In the genomic region with DNA sequence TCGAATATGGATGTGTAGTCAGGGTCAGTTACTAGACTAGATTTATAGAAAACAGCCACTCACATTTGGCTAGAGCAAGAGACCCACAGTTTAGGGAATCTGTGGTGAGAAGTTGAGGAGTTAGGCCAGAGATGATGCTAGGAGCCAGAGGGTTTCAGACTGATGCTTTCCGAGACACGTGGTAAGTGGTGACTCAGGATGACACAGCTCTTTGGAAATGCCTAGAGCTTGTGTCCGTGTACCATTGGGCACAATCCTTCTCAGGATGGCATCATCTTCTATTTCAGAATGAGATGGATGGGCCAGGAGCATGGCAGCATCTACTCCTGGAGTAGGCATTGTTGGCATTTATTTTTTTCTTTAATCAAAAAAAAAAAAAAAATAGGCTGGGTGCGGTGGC, we compare ENCODE assay signal across 15 cellular contexts. TPM values are rescaled to one million over a fixed set of nuclear protein-coding genes. Genes with fewer than 3 reads are reported as not detected.
A peak's percentile ranks its signal among the peaks of the same experiment; 100 is the strongest.
DNase-seq lines count a peak whose midpoint lies in the region; ATAC-seq and TF ChIP-seq lines count a peak whose summit lies in the region.
"Had no signal": no experiment of that assay in that cellular context is flagged by ENCODE, and none has a peak within 500 bp of the region (broad histone marks: within the 10 kb centered on the region; RNA-seq: fewer than 3 reads in every experiment).

No MANE protein-coding gene starts in this region.

- no peaks in the 10 kb centered on the region for H3K9me3 ChIP-seq in IMR-90 (ENCODE audit: control insufficient read depth, insufficient read depth, low read length)
- H3K9me3 ChIP-seq: BLaER1 had no signal

- H3K27ac ChIP-seq in IMR-90 (ENCODE audit: insufficient read depth, low read length) (no peak overlapping the region), foreskin keratinocyte (no peak overlapping the region)
- H3K27ac ChIP-seq: BLaER1 had no signal

- peak overlapping the region; percentile 75 for H2BK20ac ChIP-seq in IMR-90 (ENCODE audit: low read depth, low read length)

- no peak overlapping the region for H4K5ac ChIP-seq in IMR-90 (ENCODE audit: low read depth, low read length)

- peak overlapping the region; percentile 75; the same call in 1 of the 2 replicates for H3K18ac ChIP-seq in IMR-90 (ENCODE audit: low read depth, low read length)

- DNase-seq in AG08396 (ENCODE audit: low spot score) (peak; percentile 43), IMR-90 (peak; percentile 82), astrocyte of the spinal cord (ENCODE audit: low read depth, low spot score) (peak; percentile 55), foreskin keratinocyte (peak; percentile 59 to 80), COLO829 (ENCODE audit: low spot score) (no peak)
- no peak for DNase-seq in activated CD4-positive, alpha-beta T cell treated with anti-CD3 and anti-CD28 coated beads, Interleukin-2, amount 10 ng/mL, durations not matched to agents 7 days and 5 days
- DNase-seq: activated CD8-positive, alpha-beta memory T cell treated with anti-CD3 and anti-CD28 coated beads, Interleukin-2, amount 50 U/mL, for 4 hours; foreskin melanocyte; posterior cingulate gyrus; SW 1271; trophoblast cell had no signal

- H4K8ac ChIP-seq in IMR-90 (ENCODE audit: low read depth in 2 of 2, low read length in 2 of 2) = peak overlapping the region; percentile 1 to 43; a peak in 1 of 4 replicates

- CTCF ChIA-PET in IMR-90 (lab: Yijun Ruan, JAX) = interaction anchor here (0.9 kb wide), 1 partner anchor 598 kb away, joined by 5 read pairs; no protein-coding TSS in a partner anchor
- CTCF ChIA-PET in activated CD4-positive, alpha-beta T cell treated with anti-CD3 and anti-CD28 coated beads, Interleukin-2, amount 10 ng/mL, durations not matched to agents 7 days and 5 days (lab: Charles Lee) = no interaction called here

- peaks cover 17% of the 10 kb centered on the region for H3K9me1 ChIP-seq in IMR-90 (ENCODE audit: insufficient read depth, low read length)

- no peak overlapping the region for H3K4me2 ChIP-seq in IMR-90 (ENCODE audit: low read depth, low read length)
- H3K4me2 ChIP-seq: BLaER1 had no signal

- H3K4me3 ChIP-seq in IMR-90 (ENCODE audit: insufficient read depth, low read depth, low read length) (no peak overlapping the region), astrocyte of the spinal cord (ENCODE audit: low read depth, low read length) (no peak overlapping the region)
- H3K4me3 ChIP-seq: BLaER1 had no signal

- no peak for TF ChIP-seq RAD21 in IMR-90 (IDR thresholded peaks at IDR 0.05; ENCODE audit: low read length)

- intact Hi-C loops in IMR-90 (cut with micrococcal nuclease) = no loop called here

- no peak overlapping the region for H2AK9ac ChIP-seq in IMR-90 (replicated peaks; ENCODE audit: low read depth, low read length, poor library complexity)

- H2AK5ac ChIP-seq in IMR-90 (ENCODE audit: low read depth, low read length) = peak overlapping the region; percentile 91; the same call in 1 of the 2 replicates

- H2BK15ac ChIP-seq in IMR-90 (ENCODE audit: low read depth, low read length) = peak overlapping the region; percentile 85; the same call in 1 of the 3 replicates

- H3K36me3 ChIP-seq in IMR-90 (ENCODE audit: control insufficient read depth, insufficient read depth, low read length) = no peaks in the 10 kb centered on the region

- no peak overlapping the region for H3K27ac Mint-ChIP-seq in activated CD4-positive, alpha-beta T cell treated with anti-CD3 and anti-CD28 coated beads, Interleukin-2, amount 10 ng/mL, durations not matched to agents 7 days and 5 days
- H3K27ac Mint-ChIP-seq: activated naive CD8-positive, alpha-beta T cell had no signal

- no peak overlapping the region for H3K56ac ChIP-seq in IMR-90 (ENCODE audit: extremely low read depth, insufficient read depth, low read length)

- peaks cover 2% of the 10 kb centered on the region for H3K27me3 Mint-ChIP-seq in activated CD4-positive, alpha-beta T cell treated with anti-CD3 and anti-CD28 coated beads, Interleukin-2, amount 10 ng/mL, durations not matched to agents 7 days and 5 days
- H3K27me3 Mint-ChIP-seq: activated naive CD8-positive, alpha-beta T cell had no signal

- H2BK5ac ChIP-seq in IMR-90 (ENCODE audit: low read depth, low read length, poor library complexity, severe bottlenecking) = peak overlapping the region; percentile 88

- H3K4me1 Mint-ChIP-seq in activated CD4-positive, alpha-beta T cell treated with anti-CD3 and anti-CD28 coated beads, Interleukin-2, amount 10 ng/mL, durations not matched to agents 7 days and 5 days = no peaks in the 10 kb centered on the region

- peaks cover 13% of the 10 kb centered on the region for H3K4me1 ChIP-seq in IMR-90 (ENCODE audit: control insufficient read depth, insufficient read depth, low read length)
- peaks cover 2% of the 10 kb centered on the region for H3K4me1 ChIP-seq in foreskin keratinocyte
- H3K4me1 ChIP-seq: BLaER1 had no signal

- peak overlapping the region; percentile 54; the same call in 1 of the 2 replicates for H3K23ac ChIP-seq in IMR-90 (ENCODE audit: low read depth, low read length)

- H2AFZ ChIP-seq in IMR-90 (replicated peaks; ENCODE audit: low read length, poor library complexity) = peak overlapping the region; percentile 46

- no peak overlapping the region for H3K4me3 Mint-ChIP-seq in activated CD4-positive, alpha-beta T cell treated with anti-CD3 and anti-CD28 coated beads, Interleukin-2, amount 10 ng/mL, durations not matched to agents 7 days and 5 days
- H3K4me3 Mint-ChIP-seq: activated naive CD8-positive, alpha-beta T cell had no signal

- H4K91ac ChIP-seq in IMR-90 (ENCODE audit: insufficient read depth, low read depth, low read length) = peak overlapping the region; percentile 73; the same call in 1 of the 2 replicates

- H3K36me3 Mint-ChIP-seq in activated CD4-positive, alpha-beta T cell treated with anti-CD3 and anti-CD28 coated beads, Interleukin-2, amount 10 ng/mL, durations not matched to agents 7 days and 5 days (ENCODE audit: low read depth) = no peaks in the 10 kb centered on the region
- H3K36me3 Mint-ChIP-seq: activated naive CD8-positive, alpha-beta T cell had no signal

- POLR2A ChIA-PET in IMR-90 (lab: Charles Lee; ENCODE audit: unreplicated experiment) = interaction anchor here (0.6 kb wide), 1 partner anchor 14 kb away, joined by 3 read pairs; no protein-coding TSS in a partner anchor
- POLR2A ChIA-PET in activated CD4-positive, alpha-beta T cell treated with anti-CD3 and anti-CD28 coated beads, Interleukin-2, amount 10 ng/mL, durations not matched to agents 7 days and 5 days (lab: Charles Lee) = no interaction called here

- dilution Hi-C loops in IMR-90 (cut with HindIII; ENCODE audit: low sequenced_read_pairs, unreplicated experiment) = no loop called here

- TF ChIP-seq POLR2A in IMR-90 (IDR thresholded peaks at IDR 0.05; ENCODE audit: low read depth, low read length) = no peak

- in situ Hi-C loops in IMR-90 (cut with MboI; ENCODE audit: low sequenced_read_pairs) (no loop called here), astrocyte of the spinal cord (cut with HindIII; ENCODE audit: low sequenced_read_pairs) (no loop called here)

- 0 out of 2 replicates have a peak, but pooled peaks cover 4% of the 10 kb centered on the region for H4K20me1 ChIP-seq in IMR-90 (ENCODE audit: insufficient read depth, low read length)

- peak overlapping the region; percentile 72; the same call in 1 of the 2 replicates for H3K14ac ChIP-seq in IMR-90 (replicated peaks; ENCODE audit: low read depth, low read length)

- no CpG with 5 or more reads among the region's 5 CpGs for WGBS in IMR-90 (ENCODE audit: extremely low coverage in 2 of 2, insufficient read length in 1 of 2), 2 experiments

- no TSS peak for BruUV-seq in IMR-90 (replicated peaks; lab: Mats Ljungman, UMichigan)

- TF ChIP-seq CTCF in IMR-90 (conservative IDR thresholded peaks at IDR 0.05; ENCODE audit: low read depth, low read length) (no peak), astrocyte of the spinal cord (IDR thresholded peaks at IDR 0.05; ENCODE audit: low read depth, low read length) (no peak), foreskin keratinocyte (conservative IDR thresholded peaks at IDR 0.05) (no peak)

- H3K4ac ChIP-seq in IMR-90 (ENCODE audit: low read depth, low read length) = peak overlapping the region; percentile 85

- H3K79me1 ChIP-seq in IMR-90 (ENCODE audit: low read depth in 1 of 2, low read length in 2 of 2) = peaks cover 37 to 76% of the 10 kb centered on the region in 2 experiments

- no peaks in the 10 kb centered on the region for H3K27me3 ChIP-seq in IMR-90 (ENCODE audit: control insufficient read depth, insufficient read depth, low read length)
- no peaks in the 10 kb centered on the region for H3K27me3 ChIP-seq in foreskin keratinocyte
- H3K27me3 ChIP-seq: BLaER1 had no signal

- H3K9me3 Mint-ChIP-seq in activated CD4-positive, alpha-beta T cell treated with anti-CD3 and anti-CD28 coated beads, Interleukin-2, amount 10 ng/mL, durations not matched to agents 7 days and 5 days = peaks cover 3% of the 10 kb centered on the region

- H3K9ac ChIP-seq in IMR-90 (ENCODE audit: low read depth, low read length) = no peak overlapping the region
- H3K9ac ChIP-seq: BLaER1 had no signal

- peak overlapping the region; percentile 80 for H2BK120ac ChIP-seq in IMR-90 (ENCODE audit: low read depth, low read length)

- peak; percentile 73 for ATAC-seq in IMR-90 (ENCODE audit: low read depth)
- peak; percentile 96 for ATAC-seq in foreskin keratinocyte
- no peak for ATAC-seq in HG03108 (IDR thresholded peaks at IDR 0.05; ENCODE audit: unreplicated experiment)
- ATAC-seq in GM18909 (IDR thresholded peaks at IDR 0.05; ENCODE audit: poor library complexity, unreplicated experiment) = no peak

TF ChIP-seq in IMR-90, 13 proteins besides CTCF, POLR2A, EP300 and RAD21 (continues in another document):
- TF ChIP-seq RFX5 (IDR thresholded peaks at IDR 0.05; ENCODE audit: low read depth, low read length) (no peak), NFE2L2 (IDR thresholded peaks at IDR 0.05; ENCODE audit: low read depth, low read length) (peak; percentile 83), RCOR1 (IDR thresholded peaks at IDR 0.05; ENCODE audit: insufficient replicate concordance, low read length) (no peak), CEBPB (IDR thresholded peaks at IDR 0.05; ENCODE audit: low read depth, low read length) (0 out of 2 replicates have a peak, but pooled peaks have one; percentile 47), MXI1 (IDR thresholded peaks at IDR 0.05; ENCODE audit: borderline replicate concordance, low read depth, low read length) (no peak)

RNA-seq across cellular contexts. Expression of a gene that starts 28.5 kb away (rescaled TPM):
- 24.7 and 31.0 TPM in 2 replicates for total RNA-seq in IMR-90 (2012; rRNA removed)
- polyA plus RNA-seq in IMR-90 (2012; rRNA removed) = 6.8 and 7.7 TPM in 2 replicates
- polyA plus RNA-seq in IMR-90 (2012; cell fraction: cytosol; rRNA removed) = 3.8 and 7.2 TPM in 2 replicates
- 4.8 and 6.9 TPM in 2 replicates for polyA plus RNA-seq in IMR-90 (2012; cell fraction: nucleus; rRNA removed; ENCODE audit: low replicate concordance)
- 18.6 and 20.8 TPM in 2 replicates for total RNA-seq in foreskin keratinocyte
- polyA plus RNA-seq in foreskin keratinocyte = 2.0 and 2.3 TPM in 2 replicates
- not detected for total RNA-seq in activated CD4-positive, alpha-beta T cell treated with anti-CD3 and anti-CD28 coated beads, Interleukin-2, amount 10 ng/mL, durations not matched to agents 7 days and 5 days

Comparison
In these comparisons a context has a peak if more than half of its experiments do, and no peak if none do; other contexts are left out.
1. DNase-seq: peak in AG08396 (single experiment), IMR-90 (single experiment), astrocyte of the spinal cord (single experiment) and foreskin keratinocyte (2 of 2); none in COLO829 (single experiment) and activated CD4-positive, alpha-beta T cell treated with anti-CD3 and anti-CD28 coated beads, Interleukin-2, amount 10 ng/mL, durations not matched to agents 7 days and 5 days (single experiment).
2. ATAC-seq: peak in IMR-90 (single experiment) and foreskin keratinocyte (single experiment); none in HG03108 (single experiment) and GM18909 (single experiment).
3. RNA of a gene that starts 28.5 kb away (total RNA-seq): 24.7 to 31.0 TPM in IMR-90 and 18.6 to 20.8 TPM in foreskin keratinocyte; not detected in activated CD4-positive, alpha-beta T cell treated with anti-CD3 and anti-CD28 coated beads, Interleukin-2, amount 10 ng/mL, durations not matched to agents 7 days and 5 days; every median in the first group is over 10 times any median in the second.